8 cellular contexts compared by ENCODE assay signal in genomic region chr2:118309201-118310015, GRCh38.
A peak's percentile ranks its signal among the peaks of the same experiment; 100 is the strongest.
DNase-seq lines count a peak whose midpoint lies in the region; ATAC-seq and TF ChIP-seq lines count a peak whose summit lies in the region.

No MANE protein-coding gene starts in this region.

- H3K36me3 Mint-ChIP-seq in MCF 10A (ENCODE audit: insufficient read depth, unreplicated experiment), result no peaks in the 10 kb centered on the region

- ATAC-seq in HG03571 (IDR thresholded peaks at IDR 0.05; ENCODE audit: unreplicated experiment), result no peak

- no peak overlapping the region for H3K4me3 Mint-ChIP-seq in MCF 10A (ENCODE audit: unreplicated experiment)

- no peaks in the 10 kb centered on the region for H3K27me3 Mint-ChIP-seq in MCF 10A (ENCODE audit: insufficient read depth, unreplicated experiment)

- H3K4me3 ChIP-seq in breast epithelium (peak overlapping the region; percentile 60 to 75 (median 61)), cardiac fibroblast (replicated peaks in 1 of 2; ENCODE audit: low read depth in 2 of 2, low read length in 2 of 2) (peak overlapping the region; percentile 41 to 45), mononuclear cell (ENCODE audit: low read length) (peak overlapping the region; percentile 48), urinary bladder (ENCODE audit: low read depth, low read length) (peak overlapping the region; percentile 58), adrenal gland (peak overlapping the region in 1 of 4 donors; percentile 64)

- DNase-seq in breast epithelium (ENCODE audit: low spot score in 2 of 2), result no peak
- DNase-seq in MCF 10A (ENCODE audit: unreplicated experiment), result no peak
- DNase-seq in cardiac fibroblast (ENCODE audit: low read depth in 2 of 2), result no peak
- DNase-seq in GM19238 (ENCODE audit: insufficient read length, low spot score), result no peak
- DNase-seq in adrenal gland, result no peak

- TF ChIP-seq CTCF in breast epithelium (IDR thresholded peaks at IDR 0.05), result no peak
- no peak for TF ChIP-seq CTCF in MCF 10A (IDR thresholded peaks at IDR 0.05; ENCODE audit: unreplicated experiment)
- TF ChIP-seq CTCF in cardiac fibroblast (IDR thresholded peaks at IDR 0.05; ENCODE audit: low read depth, low read length), result no peak
- no peak for TF ChIP-seq CTCF in adrenal gland (IDR thresholded peaks at IDR 0.05)

- TF ChIP-seq POLR2A in breast epithelium (IDR thresholded peaks at IDR 0.05), result no peak
- TF ChIP-seq POLR2A in adrenal gland (IDR thresholded peaks at IDR 0.05), result no peak

- H3K9me3 ChIP-seq in breast epithelium (no peaks in the 10 kb centered on the region), mononuclear cell (ENCODE audit: low read depth, low read length) (no peaks in the 10 kb centered on the region), adrenal gland (replicated peaks in 1 of 3) (no peaks in the 10 kb centered on the region)

- H3K27me3 ChIP-seq in breast epithelium (peaks cover 0 to 10% of the 10 kb centered on the region in 2 donors), mononuclear cell (ENCODE audit: insufficient read depth, low read length) (peaks cover 38% of the 10 kb centered on the region), adrenal gland (peaks cover 19% of the 10 kb centered on the region)

- H3K4me1 ChIP-seq in breast epithelium, result no peaks in the 10 kb centered on the region
- H3K4me1 ChIP-seq in mononuclear cell (ENCODE audit: insufficient read depth, low read length), result peaks cover 4% of the 10 kb centered on the region
- H3K4me1 ChIP-seq in urinary bladder (ENCODE audit: insufficient read depth), result no peaks in the 10 kb centered on the region
- H3K4me1 ChIP-seq in adrenal gland (replicated peaks in 1 of 2), result no peaks in the 10 kb centered on the region

- H3K36me3 ChIP-seq in breast epithelium, result no peaks in the 10 kb centered on the region
- H3K36me3 ChIP-seq in urinary bladder (ENCODE audit: insufficient read depth), result no peaks in the 10 kb centered on the region
- no peaks in the 10 kb centered on the region for H3K36me3 ChIP-seq in adrenal gland (replicated peaks in 1 of 2)

- no peaks in the 10 kb centered on the region for H3K4me1 Mint-ChIP-seq in MCF 10A (ENCODE audit: insufficient read depth, unreplicated experiment)

- H3K27ac Mint-ChIP-seq in MCF 10A (ENCODE audit: low read depth, unreplicated experiment), result no peak overlapping the region

- POLR2A ChIA-PET in MCF 10A (lab: Yijun Ruan, JAX), result no interaction called here

- WGBS in urinary bladder, result 47% methylated on average over 23 of the region's 23 CpGs
- 57 to 62% (median 59%) methylated on average over 23 of the region's 23 CpGs for WGBS in adrenal gland, 4 donors

- intact Hi-C loops in breast epithelium (cut with DNase I; ENCODE audit: low total_unique reads) (no loop called here), MCF 10A (cut with micrococcal nuclease) (no loop called here), adrenal gland (cut with DNase I) (no loop called here)

- CTCF ChIA-PET in MCF 10A (lab: Yijun Ruan, JAX), result interaction anchor here (1.0 kb wide), 1 partner anchor 26 kb away, joined by 3 read pairs; no protein-coding TSS in a partner anchor

- H3K27ac ChIP-seq in breast epithelium, result no peak overlapping the region
- no peak overlapping the region for H3K27ac ChIP-seq in urinary bladder (ENCODE audit: low read depth)
- H3K27ac ChIP-seq in adrenal gland, result peak overlapping the region in 1 of 5 donors; percentile 1

- no TSS peak for BruUV-seq in MCF 10A (replicated peaks; lab: Mats Ljungman, UMichigan)

- H3K9me3 Mint-ChIP-seq in MCF 10A (ENCODE audit: unreplicated experiment), result no peaks in the 10 kb centered on the region
